In genomic region chr1:72540674-72541073, GRCh38 we compare ENCODE assay signal across 1 cellular context.
TF ChIP-seq lines count a peak whose summit lies in the region.

No MANE protein-coding gene starts in this region.

TF ChIP-seq in HepG2, 621 proteins besides CTCF, POLR2A, EP300 and RAD21 (continued from another document):
- no peak for TF ChIP-seq TERF1 (CRISPR knock-in tag; IDR thresholded peaks at IDR 0.05)
- no peak for TF ChIP-seq ZNF790 (CRISPR knock-in tag; IDR thresholded peaks at IDR 0.05; ENCODE audit: borderline replicate concordance)
- TF ChIP-seq RARG (CRISPR knock-in tag; IDR thresholded peaks at IDR 0.05; ENCODE audit: low read depth) = no peak
- TF ChIP-seq CREB1 (IDR thresholded peaks at IDR 0.05) = peak; percentile 29; the same call in 1 of the 2 replicates
- no peak for TF ChIP-seq CREB1 (CRISPR knock-in tag; IDR thresholded peaks at IDR 0.05)
- TF ChIP-seq SMC3 (IDR thresholded peaks at IDR 0.05; ENCODE audit: low read length) = no peak
TF ChIP-seq in HepG2: peak in this region for 2.
